ENCODE assay signal across 8 cellular contexts in genomic region chr14:39430762-39431415, GRCh38. TPM values are rescaled to one million over a fixed set of nuclear protein-coding genes. Genes with fewer than 3 reads are reported as not detected.
DNase-seq lines count a peak whose midpoint lies in the region; TF ChIP-seq lines count a peak whose summit lies in the region.

No MANE protein-coding gene starts in this region.

- peak overlapping the region; percentile 88 for H3K4me2 ChIP-seq in DOHH2 (ENCODE audit: low read length)

- H3K9me2 ChIP-seq in DOHH2 (replicated peaks; ENCODE audit: control insufficient read depth, low read length): no peaks in the 10 kb centered on the region

- H3K9me3 ChIP-seq in DOHH2 (ENCODE audit: control insufficient read depth, insufficient read depth, low read length): no peaks in the 10 kb centered on the region
- no peaks in the 10 kb centered on the region for H3K9me3 ChIP-seq in HEK293 (ENCODE audit: control insufficient read depth, insufficient read depth, low read depth, low read length)
- H3K9me3 ChIP-seq in neuron (ENCODE audit: low read length): no peaks in the 10 kb centered on the region

- H4K20me1 ChIP-seq in DOHH2 (ENCODE audit: control insufficient read depth, insufficient read depth, low read depth, low read length): peaks cover 25% of the 10 kb centered on the region

- H3K27ac ChIP-seq in DOHH2 (ENCODE audit: low read depth, low read length): peak overlapping the region; percentile 85
- peak overlapping the region; percentile 100; the same call in 1 of the 2 replicates for H3K27ac ChIP-seq in HEK293 (ENCODE audit: extremely low read depth, low read depth, low read length)
- peak overlapping the region; percentile 95 for H3K27ac ChIP-seq in epithelial cell of prostate

- POLR2A ChIA-PET in HEK293 (lab: Yijun Ruan, JAX): interaction anchor here (2.2 to 3.1 kb wide), 3 partner anchors 256 to 317 kb away, joined by 9 to 23 read pairs (median 15); partner anchors contain the start of genes GEMIN2, PNN and TRAPPC6B

- DNase-seq in SK-N-DZ (ENCODE audit: low spot score) (peak; percentile 10), epithelial cell of prostate (ENCODE audit: low read depth, low spot score) (no peak), epidermal melanocyte (ENCODE audit: insufficient read length, low spot score) (no peak), SW 1271 (lab: John Stamatoyannopoulos, UW) (no peak)
- DNase-seq in stimulated activated CD4-positive, alpha-beta T cell treated with anti-CD3 and anti-CD28 coated beads, Interleukin-12 subunit alpha, Interleukin-12 subunit beta, amount 100 ng/mL, for 4 hours: no peak

- H2AFZ ChIP-seq in neuron (ENCODE audit: low read depth, low read length): peak overlapping the region; percentile 35

- CTCF ChIA-PET in HEK293 (lab: Yijun Ruan, JAX): interaction anchor here (1.6 kb wide), 1 partner anchor 31 kb away, joined by 4 read pairs; no protein-coding TSS in a partner anchor

- H3K4me3 ChIP-seq in DOHH2 (ENCODE audit: low read length) (peak overlapping the region; percentile 94), HEK293 (ENCODE audit: low read depth, low read length) (peak overlapping the region; percentile 87), neuron (ENCODE audit: low read length) (peak overlapping the region; percentile 79)

- H3K36me3 ChIP-seq in DOHH2 (ENCODE audit: control insufficient read depth, low read length) (peaks cover 12% of the 10 kb centered on the region; the same call in 1 of the 2 replicates), HEK293 (ENCODE audit: control insufficient read depth in 2 of 2, insufficient read depth in 1 of 2, low read length in 2 of 2) (no peaks in the 10 kb centered on the region), neuron (ENCODE audit: insufficient read depth, low read length) (no peaks in the 10 kb centered on the region)

- H3K27me3 ChIP-seq in DOHH2 (ENCODE audit: control insufficient read depth, low read length) (no peaks in the 10 kb centered on the region), neuron (ENCODE audit: insufficient read depth, low read length) (no peaks in the 10 kb centered on the region)

- peaks cover 62% of the 10 kb centered on the region for H3K79me2 ChIP-seq in DOHH2 (ENCODE audit: control insufficient read depth, low read length)

- 0 out of 2 replicates have a peak, but pooled peaks cover 3% of the 10 kb centered on the region for H3F3A ChIP-seq in DOHH2 (ENCODE audit: control insufficient read depth, insufficient read depth)

- H3K4me1 ChIP-seq in DOHH2 (ENCODE audit: control insufficient read depth, low read length): peaks cover 40% of the 10 kb centered on the region
- H3K4me1 ChIP-seq in HEK293 (ENCODE audit: control insufficient read depth, insufficient read depth, low read length): peaks cover 10% of the 10 kb centered on the region
- peaks cover 27% of the 10 kb centered on the region for H3K4me1 ChIP-seq in neuron (ENCODE audit: insufficient read depth, low read length)

- TF ChIP-seq CTCF in DOHH2 (IDR thresholded peaks at IDR 0.05; ENCODE audit: low read depth, low read length, poor library complexity, severe bottlenecking) (no peak), HEK293 (tag by site-specific recombination; IDR thresholded peaks at IDR 0.05) (no peak)

TF ChIP-seq in HEK293, 187 proteins besides CTCF, POLR2A, EP300 and RAD21:
- TF ChIP-seq ZBTB48 (tag by site-specific recombination; IDR thresholded peaks at IDR 0.05): no peak
- 0 out of 2 replicates have a peak, but pooled peaks have one; percentile 5 for TF ChIP-seq SP2 (tag by site-specific recombination; IDR thresholded peaks at IDR 0.05)

RNA-seq across cellular contexts. Expression of gene FBXO33, which starts 1.3 kb away (rescaled TPM):
- 11.5 and 13.3 TPM in 2 replicates for polyA plus RNA-seq in SK-N-DZ (2014; cell fraction: cytosol; rRNA removed)
- polyA plus RNA-seq in SK-N-DZ (2014; cell fraction: nucleus; rRNA removed): 9.1 TPM in 2 replicates
